In the genomic region with DNA sequence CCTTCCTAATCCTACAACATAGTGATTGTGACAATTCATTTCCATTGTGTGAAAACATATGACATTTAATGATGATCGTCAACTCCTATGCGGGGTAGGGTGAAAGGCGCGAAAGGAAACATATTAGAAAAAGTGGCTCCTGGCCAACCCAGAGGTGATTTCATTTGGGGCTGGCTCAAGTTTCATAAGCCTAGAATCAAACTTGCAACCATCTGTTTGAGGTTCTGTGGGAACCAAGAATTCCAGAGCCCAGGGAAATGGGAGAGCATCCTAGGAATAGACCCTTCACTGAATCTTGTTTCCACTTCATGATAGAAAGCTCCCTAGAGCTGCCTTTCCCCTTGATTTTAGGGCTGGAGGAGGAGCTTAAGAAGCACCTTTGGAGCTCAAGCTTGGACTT, we compare ENCODE assay signal across 28 cellular contexts.
"Had no signal": no experiment of that assay in that cellular context is flagged by ENCODE, and none has a peak within 500 bp of the region (broad histone marks: within the 10 kb centered on the region; RNA-seq: fewer than 3 reads in every experiment).

No MANE protein-coding gene starts in this region.

- H3K27ac Mint-ChIP-seq: activated CD4-positive, alpha-beta memory T cell treated with anti-CD3 and anti-CD28 coated beads for 36 hours; activated naive CD4-positive, alpha-beta T cell treated with anti-CD3 and anti-CD28 coated beads for 36 hours; activated naive CD4-positive, alpha-beta T cell treated with anti-CD3 and anti-CD28 coated beads, Interleukin-2, amount 50 U/mL, for 72 hours; activated T-helper 1 cell treated with anti-CD3 and anti-CD28 coated beads, Interleukin-12 subunit alpha, Interleukin-12 subunit beta, Interleukin-2, Interleukin-4 antibody, amounts not matched to agents 30 ng/mL and 10 ng/mL and 1 ng/mL, durations not matched to agents 14 hours and 24 hours and 36 hours had no signal

- DNase-seq: activated B cell treated with CpG ODN at 0.5 μM for 24 hours; activated CD4-positive, alpha-beta memory T cell treated with anti-CD3 and anti-CD28 coated beads for 36 hours; activated CD4-positive, alpha-beta T cell treated with anti-CD3 and anti-CD28 coated beads for 4 hours; activated CD4-positive, alpha-beta T cell treated with anti-CD3 and anti-CD28 coated beads, Interleukin-2, amount 50 U/mL, for 1 hour; activated CD4-positive, CD25-positive, alpha-beta regulatory T cell treated with anti-CD3 and anti-CD28 coated beads, Interleukin-2, amount 50 U/mL, for 72 hours; activated CD8-positive, alpha-beta memory T cell treated with anti-CD3 and anti-CD28 coated beads, Interleukin-2, amount 50 U/mL, for 4 hours; activated gamma-delta T cell treated with Interleukin-2 at 50 U/mL for 16 hours; activated naive CD4-positive, alpha-beta T cell treated with anti-CD3 and anti-CD28 coated beads for 36 hours; activated T-cell treated with anti-CD3 and anti-CD28 coated beads for 4 hours; activated T-cell treated with anti-CD3 and anti-CD28 coated beads, Interleukin-2, amount 50 U/mL, for 4 hours; adrenal gland; body of pancreas; NCI-H1105; NCI-H1417 treated with DMSO at 0.1 percent for 48 hours; NCI-H187 treated with DMSO at 0.1 percent for 48 hours; NCI-H2081; NCI-H2227 treated with DMSO at 0.1 percent for 48 hours; NCI-H526; NCI-H774; SHP77; SW 1271; T-helper 1 cell; T-helper 2 cell; T-helper 9 cell had no signal

- H3K9me3 Mint-ChIP-seq: activated naive CD4-positive, alpha-beta T cell treated with anti-CD3 and anti-CD28 coated beads for 36 hours; activated T-cell treated with anti-CD3 and anti-CD28 coated beads, Interleukin-2, amount 50 U/mL, for 4 hours had no signal

- H3K27me3 Mint-ChIP-seq: activated B cell treated with CpG ODN at 0.5 μM for 24 hours; activated CD4-positive, alpha-beta memory T cell treated with anti-CD3 and anti-CD28 coated beads for 36 hours had no signal

- H3K4me3 Mint-ChIP-seq: activated B cell treated with CpG ODN at 0.5 μM for 24 hours; activated CD4-positive, alpha-beta memory T cell treated with anti-CD3 and anti-CD28 coated beads for 36 hours; activated naive CD4-positive, alpha-beta T cell treated with anti-CD3 and anti-CD28 coated beads for 36 hours; activated T-cell treated with anti-CD3 and anti-CD28 coated beads, Interleukin-2, amount 50 U/mL, for 4 hours; activated T-helper 1 cell treated with anti-CD3 and anti-CD28 coated beads, Interleukin-12 subunit alpha, Interleukin-12 subunit beta, Interleukin-2, Interleukin-4 antibody, amounts not matched to agents 30 ng/mL and 10 ng/mL and 1 ng/mL, durations not matched to agents 14 hours and 24 hours and 36 hours had no signal

- ATAC-seq: activated naive CD4-positive, alpha-beta T cell treated with anti-CD3 and anti-CD28 coated beads, Interleukin-2, amount 50 U/mL, for 72 hours; activated T-cell treated with anti-CD3 and anti-CD28 coated beads, Interleukin-2, amount 50 U/mL, for 4 hours; body of pancreas; K562; Panc1 had no signal

- H3K36me3 Mint-ChIP-seq: activated CD4-positive, alpha-beta memory T cell treated with anti-CD3 and anti-CD28 coated beads for 36 hours had no signal
